10 cellular contexts compared by ENCODE assay signal in the genomic region with DNA sequence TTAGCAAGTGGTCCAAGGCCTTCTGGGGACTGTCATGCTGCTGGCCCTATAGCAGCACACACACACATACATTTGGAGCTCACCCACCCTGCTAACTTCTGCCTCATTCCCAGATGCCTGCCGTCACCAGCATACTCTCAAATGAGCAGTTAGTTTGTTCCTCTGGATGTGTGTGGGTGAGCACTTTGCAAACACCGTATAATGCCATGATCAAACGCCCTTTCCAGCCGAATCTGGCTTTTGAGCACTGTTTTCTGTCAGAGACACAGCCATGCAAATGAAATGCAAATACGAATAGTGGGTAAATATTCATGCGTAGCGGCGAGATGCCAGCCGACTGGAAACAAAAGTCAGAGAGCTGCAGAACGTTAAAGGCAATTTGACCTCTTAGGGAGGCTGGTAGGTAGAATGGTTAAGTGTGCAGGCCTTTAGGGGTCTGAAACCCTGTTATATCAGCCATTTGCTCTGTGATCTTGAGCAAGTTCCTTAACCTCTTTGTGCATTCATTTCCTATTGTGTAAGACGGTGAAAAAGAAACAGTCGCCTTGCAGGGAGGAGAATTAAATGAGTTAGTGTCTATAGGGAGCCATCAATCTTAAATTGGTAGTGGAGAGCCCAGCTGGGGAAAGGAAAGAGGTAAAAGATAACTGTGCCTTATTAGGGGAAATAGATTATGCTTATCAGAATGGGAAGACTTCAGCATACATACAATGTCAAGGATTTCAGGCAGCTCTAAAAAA. TPM values are rescaled to one million over a fixed set of nuclear protein-coding genes. Genes with fewer than 3 reads are reported as not detected.
DNase-seq lines count a peak whose midpoint lies in the region; TF ChIP-seq lines count a peak whose summit lies in the region.
"Had no signal": no experiment of that assay in that cellular context is flagged by ENCODE, and none has a peak within 500 bp of the region (broad histone marks: within the 10 kb centered on the region; RNA-seq: fewer than 3 reads in every experiment).

No MANE protein-coding gene starts in this region.

- H3K9me3 ChIP-seq in WERI-Rb-1 (ENCODE audit: severe bottlenecking): peaks cover 5% of the 10 kb centered on the region

- H3K27ac ChIP-seq in WERI-Rb-1 (peak overlapping the region; percentile 5; the same call in 1 of the 2 replicates), layer of hippocampus (ENCODE audit: low read depth, low read length) (peak overlapping the region; percentile 22), temporal lobe (ENCODE audit: low read depth, low read length) (peak overlapping the region; percentile 11)
- H3K27ac ChIP-seq: foreskin keratinocyte had no signal

- DNase-seq in Kasumi-1 (lab: John Stamatoyannopoulos, UW) (peak; percentile 61 to 70), WERI-Rb-1 (no peak), HCEC 1CT (no peak), NCI-H1417 treated with DMSO at 0.1 percent for 48 hours (lab: John Stamatoyannopoulos, UW) (no peak), HuH-7 (ENCODE audit: low spot score) (no peak)
- DNase-seq in activated CD4-positive, alpha-beta T cell treated with anti-CD3 and anti-CD28 coated beads, Interleukin-2, amount 50 U/mL, for 4 hours: no peak

- TF ChIP-seq CTCF in WERI-Rb-1 (IDR thresholded peaks at IDR 0.05; ENCODE audit: low read depth, low read length): no peak

- H3K36me3 ChIP-seq in WERI-Rb-1: no peaks in the 10 kb centered on the region
- H3K36me3 ChIP-seq: tibial nerve had no signal

- no peak overlapping the region for H3K4me3 ChIP-seq in WERI-Rb-1 (ENCODE audit: low read depth, low read length)
- H3K4me3 ChIP-seq: tibial nerve had no signal

- no peaks in the 10 kb centered on the region for H3K27me3 ChIP-seq in WERI-Rb-1 (ENCODE audit: insufficient read depth, low read depth, severe bottlenecking)
- no peaks in the 10 kb centered on the region for H3K27me3 ChIP-seq in layer of hippocampus (ENCODE audit: control insufficient read depth, insufficient read depth, low read length)
- H3K27me3 ChIP-seq: foreskin keratinocyte, tibial nerve had no signal

RNA-seq across cellular contexts. Expression of a gene that starts 6.5 kb away (rescaled TPM):
- 61.5 TPM for total RNA-seq in temporal lobe

RNA-seq across cellular contexts. Expression of a gene that starts 48.6 kb away (rescaled TPM):
- total RNA-seq in temporal lobe: 78.9 TPM

RNA-seq across cellular contexts. Expression of a gene that starts 59.0 kb away (rescaled TPM):
- total RNA-seq in temporal lobe: 0.74 TPM

Comparison
In these comparisons a context has a peak if more than half of its experiments do, and no peak if none do; other contexts are left out.
1. DNase-seq: peak in Kasumi-1 (2 of 2); none in WERI-Rb-1 (single experiment), HCEC 1CT (single experiment), NCI-H1417 treated with DMSO at 0.1 percent for 48 hours (single experiment), activated CD4-positive, alpha-beta T cell treated with anti-CD3 and anti-CD28 coated beads, Interleukin-2, amount 50 U/mL, for 4 hours (0 of 2) and HuH-7 (single experiment).
2. Peak in every context shown above with its lines, with median percentiles within 50 percentile points of each other: H3K27ac ChIP-seq.